16 cellular contexts compared by ENCODE assay signal in genomic region chr11:77633856-77634425, GRCh38. TPM values are rescaled to one million over a fixed set of nuclear protein-coding genes. Genes with fewer than 3 reads are reported as not detected.
DNase-seq lines count a peak whose midpoint lies in the region; ATAC-seq and TF ChIP-seq lines count a peak whose summit lies in the region.
"Had no signal": no experiment of that assay in that cellular context is flagged by ENCODE, and none has a peak within 500 bp of the region (broad histone marks: within the 10 kb centered on the region; RNA-seq: fewer than 3 reads in every experiment).

No MANE protein-coding gene starts in this region.

- peak overlapping the region; percentile 19 for H3K4me3 Mint-ChIP-seq in activated naive CD8-positive, alpha-beta T cell treated with anti-CD3 and anti-CD28 coated beads, Interleukin-2, amount 10 ng/mL, durations not matched to agents 7 days and 5 days
- H3K4me3 Mint-ChIP-seq in activated naive CD8-positive, alpha-beta T cell treated with anti-CD3 and anti-CD28 coated beads for 36 hours: no peak overlapping the region
- H3K4me3 Mint-ChIP-seq in dendritic cell treated with granulocyte-macrophage colony-stimulating factor and Interleukin-4, amounts not matched to agents 40 ng/mL and 50 ng/mL, for 4 days: peak overlapping the region; percentile 60
- H3K4me3 Mint-ChIP-seq: B cell had no signal

- H3K36me3 Mint-ChIP-seq in activated naive CD8-positive, alpha-beta T cell treated with anti-CD3 and anti-CD28 coated beads, Interleukin-2, amount 10 ng/mL, durations not matched to agents 7 days and 5 days: peaks cover 22% of the 10 kb centered on the region
- peaks cover 40% of the 10 kb centered on the region for H3K36me3 Mint-ChIP-seq in activated naive CD8-positive, alpha-beta T cell treated with anti-CD3 and anti-CD28 coated beads for 36 hours
- peaks cover 50% of the 10 kb centered on the region for H3K36me3 Mint-ChIP-seq in dendritic cell treated with granulocyte-macrophage colony-stimulating factor and Interleukin-4, amounts not matched to agents 40 ng/mL and 50 ng/mL, for 4 days (ENCODE audit: low read depth)

- peaks cover 12% of the 10 kb centered on the region for H3K4me1 ChIP-seq in upper lobe of right lung

- POLR2A ChIA-PET in activated naive CD8-positive, alpha-beta T cell treated with anti-CD3 and anti-CD28 coated beads, Interleukin-2, amount 10 ng/mL, durations not matched to agents 7 days and 5 days (lab: Charles Lee): interaction anchor here (1.3 kb wide), 1 partner anchor 223 kb away, joined by 6 read pairs; no protein-coding TSS in a partner anchor

- H3K27ac Mint-ChIP-seq in activated naive CD8-positive, alpha-beta T cell treated with anti-CD3 and anti-CD28 coated beads, Interleukin-2, amount 10 ng/mL, durations not matched to agents 7 days and 5 days: no peak overlapping the region
- H3K27ac Mint-ChIP-seq in activated naive CD8-positive, alpha-beta T cell treated with anti-CD3 and anti-CD28 coated beads for 36 hours: no peak overlapping the region
- peak overlapping the region; percentile 94 for H3K27ac Mint-ChIP-seq in dendritic cell treated with granulocyte-macrophage colony-stimulating factor and Interleukin-4, amounts not matched to agents 40 ng/mL and 50 ng/mL, for 4 days
- H3K27ac Mint-ChIP-seq: B cell; stimulated activated naive B cell treated with anti-CD40 and anti-IgM and Interleukin-4, amounts not matched to agents 10 μg/mL and 1 μg/mL and 100 μg/mL, for 72 hours had no signal

- no peaks in the 10 kb centered on the region for H3K9me3 ChIP-seq in upper lobe of right lung
- H3K9me3 ChIP-seq: adrenal gland had no signal

- intact Hi-C loops in dendritic cell treated with granulocyte-macrophage colony-stimulating factor and Interleukin-4, amounts not matched to agents 40 ng/mL and 50 ng/mL, for 4 days (cut with micrococcal nuclease): loop anchor here (10.0 kb wide), 1 partner anchor 361 kb away; the partner anchor contains the start of gene INTS4
- intact Hi-C loops in upper lobe of right lung (cut with DNase I): no loop called here

- in situ Hi-C loops in GM13977 (cut with MboI; ENCODE audit: low pct_unique_long_range_greater_than_20kb, low sequenced_read_pairs, unreplicated experiment): no loop called here

- peak overlapping the region; percentile 90 for H3K4me3 ChIP-seq in NB4 (ENCODE audit: low read depth, low read length)
- no peak overlapping the region for H3K4me3 ChIP-seq in upper lobe of right lung
- H3K4me3 ChIP-seq: adrenal gland had no signal

- TF ChIP-seq POLR2A in NB4 (IDR thresholded peaks at IDR 0.05; ENCODE audit: extremely low read depth, insufficient read length): no peak

- H3K27me3 Mint-ChIP-seq in activated naive CD8-positive, alpha-beta T cell treated with anti-CD3 and anti-CD28 coated beads, Interleukin-2, amount 10 ng/mL, durations not matched to agents 7 days and 5 days: no peaks in the 10 kb centered on the region
- H3K27me3 Mint-ChIP-seq in activated naive CD8-positive, alpha-beta T cell treated with anti-CD3 and anti-CD28 coated beads for 36 hours: no peaks in the 10 kb centered on the region
- H3K27me3 Mint-ChIP-seq in dendritic cell treated with granulocyte-macrophage colony-stimulating factor and Interleukin-4, amounts not matched to agents 40 ng/mL and 50 ng/mL, for 4 days: no peaks in the 10 kb centered on the region
- H3K27me3 Mint-ChIP-seq: B cell; stimulated activated naive B cell treated with anti-CD40 and anti-IgM and Interleukin-4, amounts not matched to agents 10 μg/mL and 1 μg/mL and 100 μg/mL, for 72 hours had no signal

- ATAC-seq in activated naive CD8-positive, alpha-beta T cell treated with anti-CD3 and anti-CD28 coated beads, Interleukin-2, amount 10 ng/mL, durations not matched to agents 7 days and 5 days (ENCODE audit: low read depth): no peak
- no peak for ATAC-seq in upper lobe of right lung
- no peak for ATAC-seq in HG02981 (IDR thresholded peaks at IDR 0.05; ENCODE audit: unreplicated experiment)
- ATAC-seq: stimulated activated naive B cell treated with anti-CD40 and anti-IgM and Interleukin-4, amounts not matched to agents 10 μg/mL and 1 μg/mL and 100 μg/mL, for 72 hours had no signal

- no peak for DNase-seq in activated naive CD8-positive, alpha-beta T cell treated with anti-CD3 and anti-CD28 coated beads, Interleukin-2, amount 10 ng/mL, durations not matched to agents 7 days and 5 days
- DNase-seq in activated naive CD8-positive, alpha-beta T cell treated with anti-CD3 and anti-CD28 coated beads for 36 hours: no peak
- DNase-seq in NB4 (ENCODE audit: low read depth) (peak; percentile 81), upper lobe of right lung (peak; percentile 69), GM13977 (ENCODE audit: low spot score) (no peak)
- no peak for DNase-seq in stimulated activated naive CD4-positive, alpha-beta T cell treated with Interleukin-2 at 50 U/mL for 16 hours (lab: John Stamatoyannopoulos, UW)
- DNase-seq: cerebellar nuclear complex; DMS153; MM.1S; occipital lobe; stimulated activated naive B cell treated with anti-CD40 and anti-IgM and Interleukin-4, amounts not matched to agents 10 μg/mL and 1 μg/mL and 100 μg/mL, for 72 hours had no signal

- H3K27ac ChIP-seq in upper lobe of right lung: peak overlapping the region; percentile 30
- H3K27ac ChIP-seq: VCaP had no signal

- H3K4me1 Mint-ChIP-seq in activated naive CD8-positive, alpha-beta T cell treated with anti-CD3 and anti-CD28 coated beads, Interleukin-2, amount 10 ng/mL, durations not matched to agents 7 days and 5 days: peaks cover 41% of the 10 kb centered on the region
- H3K4me1 Mint-ChIP-seq in activated naive CD8-positive, alpha-beta T cell treated with anti-CD3 and anti-CD28 coated beads for 36 hours: peaks cover 56% of the 10 kb centered on the region
- H3K4me1 Mint-ChIP-seq in dendritic cell treated with granulocyte-macrophage colony-stimulating factor and Interleukin-4, amounts not matched to agents 40 ng/mL and 50 ng/mL, for 4 days (ENCODE audit: low read depth): peaks cover 45% of the 10 kb centered on the region

- no peaks in the 10 kb centered on the region for H3K9me3 Mint-ChIP-seq in activated naive CD8-positive, alpha-beta T cell treated with anti-CD3 and anti-CD28 coated beads, Interleukin-2, amount 10 ng/mL, durations not matched to agents 7 days and 5 days
- H3K9me3 Mint-ChIP-seq in activated naive CD8-positive, alpha-beta T cell treated with anti-CD3 and anti-CD28 coated beads for 36 hours: no peaks in the 10 kb centered on the region
- H3K9me3 Mint-ChIP-seq in dendritic cell treated with granulocyte-macrophage colony-stimulating factor and Interleukin-4, amounts not matched to agents 40 ng/mL and 50 ng/mL, for 4 days: no peaks in the 10 kb centered on the region
- H3K9me3 Mint-ChIP-seq: stimulated activated naive B cell treated with anti-CD40 and anti-IgM and Interleukin-4, amounts not matched to agents 10 μg/mL and 1 μg/mL and 100 μg/mL, for 72 hours had no signal

- no peaks in the 10 kb centered on the region for H3K27me3 ChIP-seq in upper lobe of right lung
- H3K27me3 ChIP-seq: adrenal gland had no signal

- peaks cover 6% of the 10 kb centered on the region for H3K36me3 ChIP-seq in upper lobe of right lung

- TF ChIP-seq CTCF in NB4 (IDR thresholded peaks at IDR 0.05; ENCODE audit: low read depth, low read length) (no peak), upper lobe of right lung (IDR thresholded peaks at IDR 0.05) (no peak), GM13977 (IDR thresholded peaks at IDR 0.05; ENCODE audit: extremely low read depth, insufficient read depth, missing control alignments) (no peak)

RNA-seq across cellular contexts. Expression of gene CLNS1A, which starts 3.7 kb away (rescaled TPM):
- 100 to 1,000 TPM; 101 to 117 TPM for total RNA-seq in activated naive CD8-positive, alpha-beta T cell treated with anti-CD3 and anti-CD28 coated beads, Interleukin-2, amount 10 ng/mL, durations not matched to agents 7 days and 5 days
- total RNA-seq in activated naive CD8-positive, alpha-beta T cell treated with anti-CD3 and anti-CD28 coated beads for 36 hours: 100 to 1,000 TPM; 191 to 194 TPM
- total RNA-seq in upper lobe of right lung: 64.5 TPM

RNA-seq across cellular contexts. Expression of gene AQP11, which starts 44.2 kb away (rescaled TPM):
- under 1 TPM; 0.28 to 0.48 TPM for total RNA-seq in activated naive CD8-positive, alpha-beta T cell treated with anti-CD3 and anti-CD28 coated beads, Interleukin-2, amount 10 ng/mL, durations not matched to agents 7 days and 5 days
- total RNA-seq in activated naive CD8-positive, alpha-beta T cell treated with anti-CD3 and anti-CD28 coated beads for 36 hours: under 1 TPM; 0.14 to 0.27 TPM
- 0.61 TPM for total RNA-seq in upper lobe of right lung

Comparison
In these comparisons a context has a peak if more than half of its experiments do, and no peak if none do; other contexts are left out.
1. DNase-seq: peak in NB4 (single experiment) and upper lobe of right lung (single experiment); none in activated naive CD8-positive, alpha-beta T cell treated with anti-CD3 and anti-CD28 coated beads, Interleukin-2, amount 10 ng/mL, durations not matched to agents 7 days and 5 days (single experiment), activated naive CD8-positive, alpha-beta T cell treated with anti-CD3 and anti-CD28 coated beads for 36 hours (single experiment), stimulated activated naive CD4-positive, alpha-beta T cell treated with Interleukin-2 at 50 U/mL for 16 hours (single experiment) and GM13977 (single experiment).